Comparison of ENCODE assay signal across 18 cellular contexts in the genomic region with DNA sequence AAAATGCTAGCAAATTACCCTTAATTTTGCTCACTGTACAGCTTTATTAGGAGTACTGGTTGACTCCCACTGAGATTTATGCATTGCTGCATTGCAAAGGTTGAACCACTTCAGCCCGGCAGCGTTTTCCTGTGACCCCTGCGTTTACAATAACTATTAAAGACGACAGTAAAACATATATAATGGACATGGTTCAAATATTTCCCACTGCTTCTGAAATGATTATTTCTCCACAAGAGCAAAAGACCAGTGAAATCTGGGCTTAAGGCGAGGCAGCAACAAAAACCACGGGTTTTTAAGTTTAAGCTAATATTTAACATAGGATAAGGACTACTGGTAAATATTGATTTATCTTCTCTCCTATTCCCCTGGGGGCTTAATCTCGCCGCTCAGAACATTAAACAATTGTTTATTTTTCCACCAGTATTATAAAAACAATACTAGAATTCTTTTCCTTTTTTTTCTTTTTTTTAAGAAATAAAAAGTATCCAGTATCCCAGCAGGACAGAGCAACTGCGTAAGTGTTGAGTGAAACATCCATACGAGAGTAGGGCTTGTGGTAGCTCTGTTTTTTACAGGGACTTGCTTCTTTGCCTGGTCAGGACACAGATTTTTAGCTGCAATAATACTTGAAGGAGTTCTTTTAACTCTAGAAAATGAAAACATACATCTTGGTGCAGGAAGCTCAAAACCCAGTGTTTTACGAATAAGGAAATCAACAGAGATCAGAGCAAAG.
DNase-seq lines count a peak whose midpoint lies in the region; ATAC-seq and TF ChIP-seq lines count a peak whose summit lies in the region.
"Had no signal": no experiment of that assay in that cellular context is flagged by ENCODE, and none has a peak within 500 bp of the region (broad histone marks: within the 10 kb centered on the region; RNA-seq: fewer than 3 reads in every experiment).

No MANE protein-coding gene starts in this region.

- TF ChIP-seq POLR2A in esophagus squamous epithelium (IDR thresholded peaks at IDR 0.05) (no peak), lower leg skin (IDR thresholded peaks at IDR 0.05) (no peak)

- in situ Hi-C loops in HAP-1 (cut with MboI; ENCODE audit: low sequenced_read_pairs), result no loop called here

- no peaks in the 10 kb centered on the region for H3K27me3 ChIP-seq in HAP-1 (ENCODE audit: low read depth)
- no peaks in the 10 kb centered on the region for H3K27me3 ChIP-seq in esophagus squamous epithelium
- H3K27me3 ChIP-seq: colonic mucosa had no signal

- H3K36me3 Mint-ChIP-seq in progenitor cell of endocrine pancreas (ENCODE audit: insufficient read depth), result no peaks in the 10 kb centered on the region

- WGBS in esophagus squamous epithelium, 2 donors, result 26 to 39% methylated on average over 11 of the region's 11 CpGs
- 63 to 68% methylated on average over 11 of the region's 11 CpGs for whole genome bisulfite sequencing in lower leg skin, 2 donors

- peaks cover 40% of the 10 kb centered on the region for H3K4me1 Mint-ChIP-seq in progenitor cell of endocrine pancreas (ENCODE audit: low read depth)
- H3K4me1 Mint-ChIP-seq: activated CD4-positive, alpha-beta memory T cell treated with anti-CD3 and anti-CD28 coated beads, Interleukin-2, amount 10 ng/mL, durations not matched to agents 7 days and 5 days had no signal

- H3K27ac ChIP-seq in esophagus squamous epithelium, result peak overlapping the region; percentile 50 to 74 (median 61)
- H3K27ac ChIP-seq: colonic mucosa, spleen had no signal

- no peak overlapping the region for H3K27ac Mint-ChIP-seq in progenitor cell of endocrine pancreas
- H3K27ac Mint-ChIP-seq: activated CD4-positive, alpha-beta memory T cell treated with anti-CD3 and anti-CD28 coated beads, Interleukin-2, amount 10 ng/mL, durations not matched to agents 7 days and 5 days had no signal

- H3K9me3 Mint-ChIP-seq in progenitor cell of endocrine pancreas (ENCODE audit: low read depth), result no peaks in the 10 kb centered on the region
- H3K9me3 Mint-ChIP-seq: activated CD4-positive, alpha-beta memory T cell treated with anti-CD3 and anti-CD28 coated beads, Interleukin-2, amount 10 ng/mL, durations not matched to agents 7 days and 5 days had no signal

- H3K9me3 ChIP-seq in HAP-1, result no peaks in the 10 kb centered on the region
- H3K9me3 ChIP-seq in esophagus squamous epithelium, result no peaks in the 10 kb centered on the region
- H3K9me3 ChIP-seq: colonic mucosa, spleen had no signal

- H3K4me1 ChIP-seq in HAP-1 (peaks cover 31% of the 10 kb centered on the region), esophagus squamous epithelium (peaks cover 11 to 100% (median 32%) of the 10 kb centered on the region in 3 donors)
- H3K4me1 ChIP-seq: colonic mucosa, spleen had no signal

- intact Hi-C loops in esophagus squamous epithelium (cut with DNase I), result no loop called here
- intact Hi-C loops in lower leg skin (cut with DNase I; ENCODE audit: low total_unique reads), result no loop called here

- H3K36me3 ChIP-seq in HAP-1 (replicated peaks) (no peaks in the 10 kb centered on the region), esophagus squamous epithelium (no peaks in the 10 kb centered on the region)
- H3K36me3 ChIP-seq: colonic mucosa, spleen had no signal

- H3K27me3 Mint-ChIP-seq in progenitor cell of endocrine pancreas, result peaks cover 27% of the 10 kb centered on the region

- no peak for ATAC-seq in HG03108 (IDR thresholded peaks at IDR 0.05; ENCODE audit: unreplicated experiment)
- ATAC-seq: Panc1 had no signal

- H3K4me3 ChIP-seq in HAP-1 (no peak overlapping the region), esophagus squamous epithelium (no peak overlapping the region), lower leg skin (ENCODE audit: low read depth, poor library complexity, severe bottlenecking) (no peak overlapping the region)
- H3K4me3 ChIP-seq: colonic mucosa, spleen had no signal

- DNase-seq in HAP-1 (ENCODE audit: low spot score in 2 of 2), result peak; percentile 57 to 71
- peak; percentile 43 for DNase-seq in NCI-H2081 treated with DMSO at 0.1 percent for 48 hours (lab: John Stamatoyannopoulos, UW)
- no peak for DNase-seq in esophagus squamous epithelium (lab: John Stamatoyannopoulos, UW)
- DNase-seq in progenitor cell of endocrine pancreas (ENCODE audit: low spot score, unreplicated experiment), result no peak
- no peak for DNase-seq in lower leg skin (ENCODE audit: low spot score in 2 of 2)
- DNase-seq in amniotic stem cell (lab: John Stamatoyannopoulos, UW), result no peak
- no peak for DNase-seq in islet precursor cell
- DNase-seq: activated CD4-positive, alpha-beta memory T cell treated with anti-CD3 and anti-CD28 coated beads, Interleukin-2, amount 10 ng/mL, durations not matched to agents 7 days and 5 days; Calu3; colonic mucosa; erythroblast; H7; NCI-H510A treated with DMSO at 0.1 percent for 48 hours; nucleus accumbens; spleen; stimulated activated naive CD4-positive, alpha-beta T cell treated with Interleukin-2 at 50 U/mL for 16 hours had no signal

- TF ChIP-seq CTCF in esophagus squamous epithelium (IDR thresholded peaks at IDR 0.05), result no peak
- TF ChIP-seq CTCF in progenitor cell of endocrine pancreas (IDR thresholded peaks at IDR 0.05; ENCODE audit: unreplicated experiment), result no peak
- TF ChIP-seq CTCF in lower leg skin (IDR thresholded peaks at IDR 0.05), result no peak

- H3K4me3 Mint-ChIP-seq in progenitor cell of endocrine pancreas (ENCODE audit: low read depth), result peak overlapping the region; percentile 27
- H3K4me3 Mint-ChIP-seq: activated CD4-positive, alpha-beta memory T cell treated with anti-CD3 and anti-CD28 coated beads, Interleukin-2, amount 10 ng/mL, durations not matched to agents 7 days and 5 days had no signal

Comparison
In these comparisons a context has a peak if more than half of its experiments do, and no peak if none do; other contexts are left out.
1. DNase-seq: peak in HAP-1 (2 of 2) and NCI-H2081 treated with DMSO at 0.1 percent for 48 hours (single experiment); none in esophagus squamous epithelium (single experiment), progenitor cell of endocrine pancreas (single experiment), lower leg skin (0 of 2), amniotic stem cell (single experiment) and islet precursor cell (single experiment).